Comparison of ENCODE assay signal across 1 cellular context in the genomic region with DNA sequence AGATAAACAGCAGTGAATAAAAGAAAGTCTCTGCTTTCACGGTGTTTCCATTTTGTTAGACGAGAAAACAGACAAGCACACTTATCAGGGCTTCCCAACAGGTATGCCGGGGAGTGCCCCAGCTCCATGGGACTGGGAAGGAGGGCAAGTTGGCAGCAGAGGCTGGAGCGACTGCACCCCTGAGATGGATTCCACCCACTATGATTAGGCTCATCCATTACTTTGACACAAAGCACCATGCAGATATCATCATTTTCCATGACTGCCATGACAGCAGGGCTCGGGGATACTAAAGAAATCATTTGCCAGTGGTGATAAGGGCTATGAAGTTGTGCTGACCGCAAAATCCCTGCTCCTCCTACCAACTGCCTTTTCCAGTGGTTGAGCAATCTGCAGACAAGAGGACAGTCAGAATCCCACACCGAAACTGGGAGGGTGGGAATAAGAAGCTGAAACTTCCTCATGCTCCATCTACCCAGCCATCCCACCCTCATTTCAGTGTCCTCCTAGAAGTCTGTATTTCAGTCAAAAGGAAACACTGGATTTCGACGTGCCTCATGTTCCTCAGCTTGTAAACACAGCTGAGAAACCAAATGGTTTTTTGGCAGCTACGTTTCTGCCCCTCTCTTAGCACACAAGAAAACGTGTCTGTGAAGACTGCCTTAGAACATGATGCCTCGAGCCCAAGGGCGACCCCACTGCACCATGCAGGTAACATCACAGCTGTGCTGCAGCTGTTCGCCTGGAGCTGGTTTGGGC.
A peak's percentile ranks its signal among the peaks of the same experiment; 100 is the strongest.
TF ChIP-seq lines count a peak whose summit lies in the region.

No MANE protein-coding gene starts in this region.

TF ChIP-seq in K562, 482 proteins besides CTCF, POLR2A, EP300 and RAD21 (continues in another document):
- no peak for TF ChIP-seq ZNF232 (CRISPR knock-in tag; IDR thresholded peaks at IDR 0.05)
- TF ChIP-seq CHD1 (IDR thresholded peaks at IDR 0.05; ENCODE audit: low read length) = peak; percentile 31
- 0 out of 2 replicates have a peak, but pooled peaks have one; percentile 65 for TF ChIP-seq ZBTB17 (CRISPR knock-in tag; IDR thresholded peaks at IDR 0.05)
- TF ChIP-seq KDM1A (IDR thresholded peaks at IDR 0.05) = peak; percentile 98
- no peak for TF ChIP-seq ESRRB (CRISPR knock-in tag; IDR thresholded peaks at IDR 0.05; ENCODE audit: borderline replicate concordance)
- TF ChIP-seq HMG20B (CRISPR knock-in tag; IDR thresholded peaks at IDR 0.05) = no peak
- no peak for TF ChIP-seq EP400 (IDR thresholded peaks at IDR 0.05)
- TF ChIP-seq MAFF (IDR thresholded peaks at IDR 0.05; ENCODE audit: low read length) = peak; percentile 49; the same call in 1 of the 2 replicates
- peak; percentile 64 for TF ChIP-seq SAP30 (IDR thresholded peaks at IDR 0.05; ENCODE audit: borderline replicate concordance, insufficient read depth, low read depth, low read length, poor library complexity, severe bottlenecking)
- peak in 1 of 2 experiments; percentile 37; a peak in 1 of 4 replicates for TF ChIP-seq NRF1 (conservative IDR thresholded peaks at IDR 0.05 in 1 of 2, IDR thresholded peaks at IDR 0.05 in 1 of 2)
- peak; percentile 65; the same call in 1 of the 2 replicates for TF ChIP-seq GATA2 (CRISPR knock-in tag; IDR thresholded peaks at IDR 0.05)
- no peak for TF ChIP-seq ZNF12 (CRISPR knock-in tag; IDR thresholded peaks at IDR 0.05)
- no peak for TF ChIP-seq ERF (CRISPR knock-in tag; IDR thresholded peaks at IDR 0.05)
- 0 out of 2 replicates have a peak, but pooled peaks have one; percentile 40 for TF ChIP-seq RUNX1 (IDR thresholded peaks at IDR 0.05; ENCODE audit: low read depth)
- TF ChIP-seq MYNN (IDR thresholded peaks at IDR 0.05) = peak; percentile 42; the same call in 1 of the 2 replicates
- no peak for TF ChIP-seq MYNN (CRISPR knock-in tag; IDR thresholded peaks at IDR 0.05)
- peak; percentile 46; the same call in 1 of the 2 replicates for TF ChIP-seq TAL1 (IDR thresholded peaks at IDR 0.05)
- TF ChIP-seq PYGO2 (tag; IDR thresholded peaks at IDR 0.05) = peak; percentile 79
- peak; percentile 74 for TF ChIP-seq ATF7 (IDR thresholded peaks at IDR 0.05)
- TF ChIP-seq SMC3 (conservative IDR thresholded peaks at IDR 0.05; ENCODE audit: insufficient read depth, low read depth, low read length) = no peak
- TF ChIP-seq, protein P1, sequence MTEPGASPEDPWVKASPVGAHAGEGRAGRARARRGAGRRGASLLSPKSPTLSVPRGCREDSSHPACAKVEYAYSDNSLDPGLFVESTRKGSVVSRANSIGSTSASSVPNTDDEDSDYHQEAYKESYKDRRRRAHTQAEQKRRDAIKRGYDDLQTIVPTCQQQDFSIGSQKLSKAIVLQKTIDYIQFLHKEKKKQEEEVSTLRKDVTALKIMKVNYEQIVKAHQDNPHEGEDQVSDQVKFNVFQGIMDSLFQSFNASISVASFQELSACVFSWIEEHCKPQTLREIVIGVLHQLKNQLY (CRISPR knock-in tag; conservative IDR thresholded peaks at IDR 0.05) = 0 out of 4 replicates have a peak, but pooled peaks of 1 of the 2 experiments have one; percentile 24
- TF ChIP-seq TAF15 (IDR thresholded peaks at IDR 0.05; ENCODE audit: low read depth, low read length) = no peak
- TF ChIP-seq BHLHE40 (IDR thresholded peaks at IDR 0.05; ENCODE audit: low read length) = peak; percentile 48; the same call in 1 of the 2 replicates
- peak; percentile 51; the same call in 1 of the 2 replicates for TF ChIP-seq CBFA2T2 (conservative IDR thresholded peaks at IDR 0.05)
- TF ChIP-seq MECOM (CRISPR knock-in tag; IDR thresholded peaks at IDR 0.05) = 0 out of 2 replicates have a peak, but pooled peaks have one; percentile 16
- TF ChIP-seq CBX5 (IDR thresholded peaks at IDR 0.05; ENCODE audit: borderline replicate concordance, low read depth) = no peak
- TF ChIP-seq FOXP1 (CRISPR knock-in tag; IDR thresholded peaks at IDR 0.05) = no peak
- no peak for TF ChIP-seq TCF7 (IDR thresholded peaks at IDR 0.05; ENCODE audit: borderline replicate concordance)
- no peak for TF ChIP-seq BRF1 (IDR thresholded peaks at IDR 0.05; ENCODE audit: borderline replicate concordance, extremely low read depth, insufficient read length)
- TF ChIP-seq RNF2 (IDR thresholded peaks at IDR 0.05) = peak; percentile 64; the same call in 1 of the 2 replicates
- peak; percentile 33 to 87; a peak in 2 of 4 replicates for TF ChIP-seq TEAD1 (CRISPR knock-in tag; IDR thresholded peaks at IDR 0.05)
- TF ChIP-seq, protein P2, sequence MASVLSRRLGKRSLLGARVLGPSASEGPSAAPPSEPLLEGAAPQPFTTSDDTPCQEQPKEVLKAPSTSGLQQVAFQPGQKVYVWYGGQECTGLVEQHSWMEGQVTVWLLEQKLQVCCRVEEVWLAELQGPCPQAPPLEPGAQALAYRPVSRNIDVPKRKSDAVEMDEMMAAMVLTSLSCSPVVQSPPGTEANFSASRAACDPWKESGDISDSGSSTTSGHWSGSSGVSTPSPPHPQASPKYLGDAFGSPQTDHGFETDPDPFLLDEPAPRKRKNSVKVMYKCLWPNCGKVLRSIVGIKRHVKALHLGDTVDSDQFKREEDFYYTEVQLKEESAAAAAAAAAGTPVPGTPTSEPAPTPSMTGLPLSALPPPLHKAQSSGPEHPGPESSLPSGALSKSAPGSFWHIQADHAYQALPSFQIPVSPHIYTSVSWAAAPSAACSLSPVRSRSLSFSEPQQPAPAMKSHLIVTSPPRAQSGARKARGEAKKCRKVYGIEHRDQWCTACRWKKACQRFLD (CRISPR knock-in tag; IDR thresholded peaks at IDR 0.05) = 0 out of 2 replicates have a peak, but pooled peaks have one; percentile 37
- no peak for TF ChIP-seq ZC3H11A (IDR thresholded peaks at IDR 0.05; ENCODE audit: low read depth, low read length)
- TF ChIP-seq TBL1XR1 (IDR thresholded peaks at IDR 0.05; ENCODE audit: low read length in 2 of 2) = peak in 1 of 2 experiments; percentile 28; a peak in 1 of 4 replicates
- TF ChIP-seq, protein P3, sequence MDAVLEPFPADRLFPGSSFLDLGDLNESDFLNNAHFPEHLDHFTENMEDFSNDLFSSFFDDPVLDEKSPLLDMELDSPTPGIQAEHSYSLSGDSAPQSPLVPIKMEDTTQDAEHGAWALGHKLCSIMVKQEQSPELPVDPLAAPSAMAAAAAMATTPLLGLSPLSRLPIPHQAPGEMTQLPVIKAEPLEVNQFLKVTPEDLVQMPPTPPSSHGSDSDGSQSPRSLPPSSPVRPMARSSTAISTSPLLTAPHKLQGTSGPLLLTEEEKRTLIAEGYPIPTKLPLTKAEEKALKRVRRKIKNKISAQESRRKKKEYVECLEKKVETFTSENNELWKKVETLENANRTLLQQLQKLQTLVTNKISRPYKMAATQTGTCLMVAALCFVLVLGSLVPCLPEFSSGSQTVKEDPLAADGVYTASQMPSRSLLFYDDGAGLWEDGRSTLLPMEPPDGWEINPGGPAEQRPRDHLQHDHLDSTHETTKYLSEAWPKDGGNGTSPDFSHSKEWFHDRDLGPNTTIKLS (IDR thresholded peaks at IDR 0.05; ENCODE audit: borderline replicate concordance, low read depth) = peak; percentile 75; the same call in 1 of the 2 replicates
- peak; percentile 83 for TF ChIP-seq SMARCE1 (IDR thresholded peaks at IDR 0.05)
- TF ChIP-seq POLR3G (IDR thresholded peaks at IDR 0.05; ENCODE audit: extremely low read depth, insufficient read length, insufficient replicate concordance) = no peak
- TF ChIP-seq TEAD4 (IDR thresholded peaks at IDR 0.05; ENCODE audit: low read length) = peak; percentile 73
- no peak for TF ChIP-seq TEAD4 (CRISPR knock-in tag; IDR thresholded peaks at IDR 0.05; ENCODE audit: borderline replicate concordance)
- TF ChIP-seq, protein P4, sequence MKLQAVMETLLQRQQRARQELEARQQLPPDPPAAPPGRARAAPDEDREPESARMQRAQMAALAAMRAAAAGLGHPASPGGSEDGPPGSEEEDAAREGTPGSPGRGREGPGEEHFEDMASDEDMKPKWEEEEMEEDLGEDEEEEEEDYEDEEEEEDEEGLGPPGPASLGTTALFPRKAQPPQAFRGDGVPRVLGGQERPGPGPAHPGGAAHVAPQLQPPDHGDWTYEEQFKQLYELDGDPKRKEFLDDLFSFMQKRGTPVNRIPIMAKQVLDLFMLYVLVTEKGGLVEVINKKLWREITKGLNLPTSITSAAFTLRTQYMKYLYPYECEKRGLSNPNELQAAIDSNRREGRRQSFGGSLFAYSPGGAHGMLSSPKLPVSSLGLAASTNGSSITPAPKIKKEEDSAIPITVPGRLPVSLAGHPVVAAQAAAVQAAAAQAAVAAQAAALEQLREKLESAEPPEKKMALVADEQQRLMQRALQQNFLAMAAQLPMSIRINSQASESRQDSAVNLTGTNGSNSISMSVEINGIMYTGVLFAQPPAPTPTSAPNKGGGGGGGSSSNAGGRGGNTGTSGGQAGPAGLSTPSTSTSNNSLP (IDR thresholded peaks at IDR 0.05; ENCODE audit: borderline replicate concordance, low read depth, low read length) = peak; percentile 73; the same call in 1 of the 2 replicates
- peak; percentile 27 for TF ChIP-seq RBBP5 (IDR thresholded peaks at IDR 0.05; ENCODE audit: borderline replicate concordance, insufficient read depth, low read length, poor library complexity, severe bottlenecking)
- TF ChIP-seq ZBTB8A (IDR thresholded peaks at IDR 0.05; ENCODE audit: partially characterized antibody) = no peak
- TF ChIP-seq SMAD4 (CRISPR knock-in tag; conservative IDR thresholded peaks at IDR 0.05) = 0 out of 2 replicates have a peak, but pooled peaks have one; percentile 53
- peak; percentile 34; the same call in 1 of the 2 replicates for TF ChIP-seq L3MBTL2 (IDR thresholded peaks at IDR 0.05)
- TF ChIP-seq, protein P5, sequence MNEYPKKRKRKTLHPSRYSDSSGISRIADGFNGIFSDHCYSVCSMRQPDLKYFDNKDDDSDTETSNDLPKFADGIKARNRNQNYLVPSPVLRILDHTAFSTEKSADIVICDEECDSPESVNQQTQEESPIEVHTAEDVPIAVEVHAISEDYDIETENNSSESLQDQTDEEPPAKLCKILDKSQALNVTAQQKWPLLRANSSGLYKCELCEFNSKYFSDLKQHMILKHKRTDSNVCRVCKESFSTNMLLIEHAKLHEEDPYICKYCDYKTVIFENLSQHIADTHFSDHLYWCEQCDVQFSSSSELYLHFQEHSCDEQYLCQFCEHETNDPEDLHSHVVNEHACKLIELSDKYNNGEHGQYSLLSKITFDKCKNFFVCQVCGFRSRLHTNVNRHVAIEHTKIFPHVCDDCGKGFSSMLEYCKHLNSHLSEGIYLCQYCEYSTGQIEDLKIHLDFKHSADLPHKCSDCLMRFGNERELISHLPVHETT (CRISPR knock-in tag; conservative IDR thresholded peaks at IDR 0.05 in 1 of 2, IDR thresholded peaks at IDR 0.05 in 1 of 2) = peak in 1 of 2 experiments; percentile 47; a peak in 1 of 4 replicates
- TF ChIP-seq SMARCA4 (IDR thresholded peaks at IDR 0.05) = peak; percentile 75; the same call in 1 of the 2 replicates
- TF ChIP-seq CCNT2 (IDR thresholded peaks at IDR 0.05; ENCODE audit: borderline replicate concordance, extremely low read depth, insufficient read length, low read depth, low read length) = peak; percentile 83
- TF ChIP-seq ZNF316 (IDR thresholded peaks at IDR 0.05) = peak; percentile 74
- no peak for TF ChIP-seq STAT5A (IDR thresholded peaks at IDR 0.05; ENCODE audit: borderline replicate concordance, low read length)
- TF ChIP-seq, protein P6, sequence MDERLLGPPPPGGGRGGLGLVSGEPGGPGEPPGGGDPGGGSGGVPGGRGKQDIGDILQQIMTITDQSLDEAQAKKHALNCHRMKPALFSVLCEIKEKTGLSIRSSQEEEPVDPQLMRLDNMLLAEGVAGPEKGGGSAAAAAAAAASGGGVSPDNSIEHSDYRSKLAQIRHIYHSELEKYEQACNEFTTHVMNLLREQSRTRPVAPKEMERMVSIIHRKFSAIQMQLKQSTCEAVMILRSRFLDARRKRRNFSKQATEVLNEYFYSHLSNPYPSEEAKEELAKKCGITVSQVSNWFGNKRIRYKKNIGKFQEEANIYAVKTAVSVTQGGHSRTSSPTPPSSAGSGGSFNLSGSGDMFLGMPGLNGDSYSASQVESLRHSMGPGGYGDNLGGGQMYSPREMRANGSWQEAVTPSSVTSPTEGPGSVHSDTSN (CRISPR knock-in tag; IDR thresholded peaks at IDR 0.05; ENCODE audit: low read depth) = no peak
- TF ChIP-seq, protein P6 (tag; conservative IDR thresholded peaks at IDR 0.05; ENCODE audit: low read depth) = peak; percentile 92
- TF ChIP-seq PHB2 (IDR thresholded peaks at IDR 0.05; ENCODE audit: low read depth) = no peak
- TF ChIP-seq CTBP1 (IDR thresholded peaks at IDR 0.05; ENCODE audit: borderline replicate concordance) = peak; percentile 87
- TF ChIP-seq, protein P7, sequence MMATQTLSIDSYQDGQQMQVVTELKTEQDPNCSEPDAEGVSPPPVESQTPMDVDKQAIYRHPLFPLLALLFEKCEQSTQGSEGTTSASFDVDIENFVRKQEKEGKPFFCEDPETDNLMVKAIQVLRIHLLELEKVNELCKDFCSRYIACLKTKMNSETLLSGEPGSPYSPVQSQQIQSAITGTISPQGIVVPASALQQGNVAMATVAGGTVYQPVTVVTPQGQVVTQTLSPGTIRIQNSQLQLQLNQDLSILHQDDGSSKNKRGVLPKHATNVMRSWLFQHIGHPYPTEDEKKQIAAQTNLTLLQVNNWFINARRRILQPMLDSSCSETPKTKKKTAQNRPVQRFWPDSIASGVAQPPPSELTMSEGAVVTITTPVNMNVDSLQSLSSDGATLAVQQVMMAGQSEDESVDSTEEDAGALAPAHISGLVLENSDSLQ (IDR thresholded peaks at IDR 0.05) = peak; percentile 52; the same call in 1 of the 2 replicates
- no peak for TF ChIP-seq NR2C2 (CRISPR knock-in tag; IDR thresholded peaks at IDR 0.05)
- TF ChIP-seq NR2C2 (tag; IDR thresholded peaks at IDR 0.05) = peak; percentile 53
- TF ChIP-seq ZNF780A (CRISPR knock-in tag; IDR thresholded peaks at IDR 0.05) = no peak
- TF ChIP-seq EHMT2 (IDR thresholded peaks at IDR 0.05) = 0 out of 2 replicates have a peak, but pooled peaks have one; percentile 16
- TF ChIP-seq ZNF274 (IDR thresholded peaks at IDR 0.05; ENCODE audit: borderline replicate concordance, low read depth, low read length) = no peak
- TF ChIP-seq, protein P8, sequence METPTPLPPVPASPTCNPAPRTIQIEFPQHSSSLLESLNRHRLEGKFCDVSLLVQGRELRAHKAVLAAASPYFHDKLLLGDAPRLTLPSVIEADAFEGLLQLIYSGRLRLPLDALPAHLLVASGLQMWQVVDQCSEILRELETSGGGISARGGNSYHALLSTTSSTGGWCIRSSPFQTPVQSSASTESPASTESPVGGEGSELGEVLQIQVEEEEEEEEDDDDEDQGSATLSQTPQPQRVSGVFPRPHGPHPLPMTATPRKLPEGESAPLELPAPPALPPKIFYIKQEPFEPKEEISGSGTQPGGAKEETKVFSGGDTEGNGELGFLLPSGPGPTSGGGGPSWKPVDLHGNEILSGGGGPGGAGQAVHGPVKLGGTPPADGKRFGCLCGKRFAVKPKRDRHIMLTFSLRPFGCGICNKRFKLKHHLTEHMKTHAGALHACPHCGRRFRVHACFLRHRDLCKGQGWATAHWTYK (CRISPR knock-in tag; IDR thresholded peaks at IDR 0.05) = no peak
- TF ChIP-seq HDAC2 (IDR thresholded peaks at IDR 0.05) = peak; percentile 96
- no peak for TF ChIP-seq ZBED1 (IDR thresholded peaks at IDR 0.05)
